In genomic region chr3:129046037-129046731, GRCh38 we compare ENCODE assay signal across 12 cellular contexts. TPM values are rescaled to one million over a fixed set of nuclear protein-coding genes. Genes with fewer than 3 reads are reported as not detected.
DNase-seq lines count a peak whose midpoint lies in the region; ATAC-seq and TF ChIP-seq lines count a peak whose summit lies in the region.
"Had no signal": no experiment of that assay in that cellular context is flagged by ENCODE, and none has a peak within 500 bp of the region (broad histone marks: within the 10 kb centered on the region; RNA-seq: fewer than 3 reads in every experiment).

No MANE protein-coding gene starts in this region.

- peaks cover 5% of the 10 kb centered on the region for H3K9me3 Mint-ChIP-seq in activated CD4-positive, alpha-beta T cell treated with anti-CD3 and anti-CD28 coated beads for 36 hours (ENCODE audit: low read depth)
- H3K9me3 Mint-ChIP-seq in memory B cell = peaks cover 16% of the 10 kb centered on the region

- H3K4me1 ChIP-seq in thymus (ENCODE audit: control insufficient read depth, insufficient read depth, low read length) = no peaks in the 10 kb centered on the region
- peaks cover 0 to 4% of the 10 kb centered on the region in 2 donors for H3K4me1 ChIP-seq in uterus
- H3K4me1 ChIP-seq: A549 had no signal

- H3K27ac Mint-ChIP-seq in activated CD4-positive, alpha-beta T cell treated with anti-CD3 and anti-CD28 coated beads for 36 hours = no peak overlapping the region
- H3K27ac Mint-ChIP-seq in memory B cell = no peak overlapping the region

- H3K27ac ChIP-seq in thymus (ENCODE audit: low read depth) = no peak overlapping the region
- H3K27ac ChIP-seq in uterus = no peak overlapping the region
- H3K27ac ChIP-seq: A549, HL-60 had no signal

- ATAC-seq in activated CD4-positive, alpha-beta T cell treated with anti-CD3 and anti-CD28 coated beads for 36 hours = peak; percentile 42
- peak; percentile 29 for ATAC-seq in memory B cell (ENCODE audit: low read depth)
- no peak for ATAC-seq in GM18498 (IDR thresholded peaks at IDR 0.05; ENCODE audit: unreplicated experiment)
- ATAC-seq: A549 had no signal

- no peaks in the 10 kb centered on the region for H3K4me1 Mint-ChIP-seq in activated CD4-positive, alpha-beta T cell treated with anti-CD3 and anti-CD28 coated beads for 36 hours
- no peaks in the 10 kb centered on the region for H3K4me1 Mint-ChIP-seq in memory B cell

- WGBS in thymus = 45% methylated on average over 67 of the region's 67 CpGs

- no peak overlapping the region for H3K4me3 Mint-ChIP-seq in activated CD4-positive, alpha-beta T cell treated with anti-CD3 and anti-CD28 coated beads for 36 hours
- H3K4me3 Mint-ChIP-seq in memory B cell = no peak overlapping the region

- CTCF ChIA-PET in activated CD4-positive, alpha-beta T cell treated with anti-CD3 and anti-CD28 coated beads for 36 hours (lab: Charles Lee) = interaction anchor here (0.6 to 1.8 kb wide), 4 partner anchors 9 to 115 kb away, joined by 4 to 8 read pairs (median 4); no protein-coding TSS in a partner anchor

- H3K4me3 ChIP-seq in thymus (ENCODE audit: low read length) = peak overlapping the region; percentile 38
- H3K4me3 ChIP-seq in MG63 = no peak overlapping the region
- H3K4me3 ChIP-seq in uterus = peak overlapping the region in 1 of 2 donors; percentile 1
- H3K4me3 ChIP-seq: A549 had no signal

- no peak for TF ChIP-seq POLR2A in uterus (IDR thresholded peaks at IDR 0.05)

- POLR2A ChIA-PET in activated CD4-positive, alpha-beta T cell treated with anti-CD3 and anti-CD28 coated beads for 36 hours (lab: Charles Lee) = interaction anchor here (0.6 kb wide), 2 partner anchors 15 to 118 kb away, joined by 3 read pairs; no protein-coding TSS in a partner anchor

- intact Hi-C loops in activated CD4-positive, alpha-beta T cell treated with anti-CD3 and anti-CD28 coated beads for 36 hours (cut with DNase I, micrococcal nuclease) = no loop called here
- intact Hi-C loops in uterus (cut with DNase I; ENCODE audit: low total_unique reads) = no loop called here

- DNase-seq in activated CD4-positive, alpha-beta T cell treated with anti-CD3 and anti-CD28 coated beads for 36 hours = peak; percentile 25
- DNase-seq in activated CD4-positive, alpha-beta T cell treated with anti-CD3 and anti-CD28 coated beads, Interleukin-2, amount 50 U/mL, for 48 hours = no peak
- peak; percentile 17 for DNase-seq in dermis blood vessel endothelial cell
- no peak for DNase-seq in memory B cell (ENCODE audit: low spot score in 2 of 2)
- no peak for DNase-seq in MG63
- DNase-seq in uterus = no peak
- DNase-seq: activated CD4-positive, alpha-beta T cell treated with anti-CD3 and anti-CD28 coated beads, Interleukin-2, amount 50 U/mL, for 1 hour; NCI-H1694 had no signal

- no peaks in the 10 kb centered on the region for H3K36me3 Mint-ChIP-seq in activated CD4-positive, alpha-beta T cell treated with anti-CD3 and anti-CD28 coated beads for 36 hours (ENCODE audit: low read depth)
- H3K36me3 Mint-ChIP-seq in memory B cell = peaks cover 13% of the 10 kb centered on the region

- H3K9me3 ChIP-seq in thymus (ENCODE audit: control insufficient read depth) (no peaks in the 10 kb centered on the region), MG63 (peaks cover 4% of the 10 kb centered on the region), uterus (no peaks in the 10 kb centered on the region)
- H3K9me3 ChIP-seq: A549 had no signal

- peaks cover 13% of the 10 kb centered on the region for H3K27me3 Mint-ChIP-seq in activated CD4-positive, alpha-beta T cell treated with anti-CD3 and anti-CD28 coated beads for 36 hours
- H3K27me3 Mint-ChIP-seq in memory B cell = peaks cover 26% of the 10 kb centered on the region

- no peak for TF ChIP-seq CTCF in uterus (IDR thresholded peaks at IDR 0.05)

- H3K36me3 ChIP-seq in thymus (ENCODE audit: control insufficient read depth, insufficient read depth) (no peaks in the 10 kb centered on the region), MG63 (no peaks in the 10 kb centered on the region), uterus (no peaks in the 10 kb centered on the region)

- H3K27me3 ChIP-seq in thymus (ENCODE audit: control insufficient read depth, insufficient read depth) = peaks cover 23% of the 10 kb centered on the region
- H3K27me3 ChIP-seq in MG63 = peaks cover 6% of the 10 kb centered on the region; the same call in 1 of the 2 replicates
- H3K27me3 ChIP-seq in uterus = peaks cover 0 to 10% of the 10 kb centered on the region in 2 donors

RNA-seq across cellular contexts. Expression of gene GP9, which starts 14.4 kb away (rescaled TPM):
- not detected for total RNA-seq in activated CD4-positive, alpha-beta T cell treated with anti-CD3 and anti-CD28 coated beads for 36 hours
- total RNA-seq in dermis blood vessel endothelial cell (not detected in 2 replicates), uterus (under 1 TPM in 1 of 4 donors, not detected in 3; 0.35 TPM)
- polyA plus RNA-seq in thymus = 0.02 TPM
- not detected in 2 replicates for total RNA-seq in MG63 (2014; rRNA removed; shearing (Covaris generic); ENCODE audit: low replicate concordance)
- polyA plus RNA-seq: A549 had no signal

RNA-seq across cellular contexts. Expression of gene EFCC1, which starts 45.1 kb away (rescaled TPM):
- under 1 TPM; 0.19 to 0.39 TPM for total RNA-seq in activated CD4-positive, alpha-beta T cell treated with anti-CD3 and anti-CD28 coated beads for 36 hours
- total RNA-seq in dermis blood vessel endothelial cell (5.9 and 12.1 TPM in 2 replicates), uterus (1 to 10 TPM; 1.2 to 9.2 (median 4.5) TPM)
- polyA plus RNA-seq in thymus = 1.5 TPM
- total RNA-seq in MG63 (2014; rRNA removed; shearing (Covaris generic); ENCODE audit: low replicate concordance) = not detected in 2 replicates

RNA-seq across cellular contexts. Expression of gene CFAP92, which starts 52.3 kb away (rescaled TPM):
- total RNA-seq in activated CD4-positive, alpha-beta T cell treated with anti-CD3 and anti-CD28 coated beads for 36 hours = under 1 TPM; 0.64 to 0.88 TPM
- total RNA-seq in dermis blood vessel endothelial cell (1.9 and 2.4 TPM in 2 replicates), uterus (1 to 10 TPM in 2 of 4 donors, under 1 TPM in 1, not detected in 1; 0.95 to 3.5 (median 2.1) TPM)
- polyA plus RNA-seq in thymus = 2.0 TPM
- not detected in 2 replicates for total RNA-seq in MG63 (2014; rRNA removed; shearing (Covaris generic); ENCODE audit: low replicate concordance)
- polyA plus RNA-seq: A549 had no signal

Comparison
In these comparisons a context has a peak if more than half of its experiments do, and no peak if none do; other contexts are left out.
1. DNase-seq: peak in activated CD4-positive, alpha-beta T cell treated with anti-CD3 and anti-CD28 coated beads for 36 hours (single experiment) and dermis blood vessel endothelial cell (single experiment); none in activated CD4-positive, alpha-beta T cell treated with anti-CD3 and anti-CD28 coated beads, Interleukin-2, amount 50 U/mL, for 48 hours (0 of 2), memory B cell (0 of 2), MG63 (single experiment) and uterus (0 of 2).